ENCODE assay signal across 1 cellular context in genomic region chr2:240136013-240136670, GRCh38.
TF ChIP-seq lines count a peak whose summit lies in the region.

Gene COPS9 (minus strand): TSS chr2:240136305. CDS start chr2:240136284, 21 bp downstream.

TF ChIP-seq in HepG2, 621 proteins besides CTCF, POLR2A, EP300 and RAD21 (continued from another document and continues in another):
- TF ChIP-seq E2F5 (CRISPR knock-in tag; conservative IDR thresholded peaks at IDR 0.05) (no peak; the same call in 1 of the 2 replicates), ZNF547 (CRISPR knock-in tag; IDR thresholded peaks at IDR 0.05) (peak; percentile 87), ZSCAN9 (CRISPR knock-in tag; IDR thresholded peaks at IDR 0.05; ENCODE audit: borderline replicate concordance) (no peak; the same call in 1 of the 2 replicates), MZF1 (CRISPR knock-in tag; IDR thresholded peaks at IDR 0.05; ENCODE audit: borderline replicate concordance) (no peak), ZNF850 (CRISPR knock-in tag; conservative IDR thresholded peaks at IDR 0.05) (no peak), ZNF281 (CRISPR knock-in tag; IDR thresholded peaks at IDR 0.05; ENCODE audit: borderline replicate concordance) (no peak; the same call in 1 of the 2 replicates), ZNF510 (CRISPR knock-in tag; IDR thresholded peaks at IDR 0.05; ENCODE audit: low read depth) (peak; percentile 49; the same call in 1 of the 2 replicates), RARA (CRISPR knock-in tag; IDR thresholded peaks at IDR 0.05) (peak; percentile 31; the same call in 1 of the 2 replicates), NR3C1 (CRISPR knock-in tag; IDR thresholded peaks at IDR 0.05) (no peak), GPN1 (CRISPR knock-in tag; IDR thresholded peaks at IDR 0.05; ENCODE audit: borderline replicate concordance) (no peak), KAT2B (IDR thresholded peaks at IDR 0.05; ENCODE audit: borderline replicate concordance, low read depth, low read length) (no peak), ELK4 (CRISPR knock-in tag; IDR thresholded peaks at IDR 0.05; ENCODE audit: borderline replicate concordance) (peak; percentile 90; the same call in 1 of the 2 replicates), POLR2G (IDR thresholded peaks at IDR 0.05; ENCODE audit: low read depth, low read length) (peak; percentile 94), ZSCAN22 (CRISPR knock-in tag; IDR thresholded peaks at IDR 0.05) (no peak), JUND (CRISPR knock-in tag; IDR thresholded peaks at IDR 0.05) (0 out of 2 replicates have a peak, but pooled peaks have one; percentile 12), JUN (CRISPR knock-in tag; IDR thresholded peaks at IDR 0.05) (0 out of 2 replicates have a peak, but pooled peaks have one; percentile 45), ZNF790 (CRISPR knock-in tag; IDR thresholded peaks at IDR 0.05; ENCODE audit: borderline replicate concordance) (peak; percentile 57; the same call in 1 of the 2 replicates), HNRNPH1 (optimal IDR thresholded peaks at IDR 0.05; ENCODE audit: low read depth, low read length) (no peak), KAT8 (CRISPR knock-in tag; IDR thresholded peaks at IDR 0.05) (peak; percentile 97), ASH2L (IDR thresholded peaks at IDR 0.05; ENCODE audit: insufficient read length, low read depth, low read length) (peak; percentile 78), ZNF3 (CRISPR knock-in tag; IDR thresholded peaks at IDR 0.05) (no peak), TAF1 (CRISPR knock-in tag; IDR thresholded peaks at IDR 0.05) (peak; percentile 88), NCOA1 (CRISPR knock-in tag; IDR thresholded peaks at IDR 0.05) (0 out of 2 replicates have a peak, but pooled peaks have one; percentile 60), ZNF224 (CRISPR knock-in tag; IDR thresholded peaks at IDR 0.05) (no peak; the same call in 1 of the 2 replicates), ZNF180 (CRISPR knock-in tag; IDR thresholded peaks at IDR 0.05; ENCODE audit: borderline replicate concordance, low read depth) (no peak), ZNF484 (CRISPR knock-in tag; IDR thresholded peaks at IDR 0.05; ENCODE audit: borderline replicate concordance, low read depth) (no peak), ZNF235 (CRISPR knock-in tag; IDR thresholded peaks at IDR 0.05; ENCODE audit: borderline replicate concordance) (no peak), SIN3B (IDR thresholded peaks at IDR 0.05; ENCODE audit: low read length) (no peak), SRSF1 (optimal IDR thresholded peaks at IDR 0.05; ENCODE audit: low read depth, low read length) (no peak), ZNF747 (CRISPR knock-in tag; IDR thresholded peaks at IDR 0.05; ENCODE audit: borderline replicate concordance) (peak; percentile 93), BCL3 (CRISPR knock-in tag; IDR thresholded peaks at IDR 0.05) (peak; percentile 82), ZFP41 (CRISPR knock-in tag; IDR thresholded peaks at IDR 0.05; ENCODE audit: borderline replicate concordance) (peak; percentile 67; the same call in 1 of the 2 replicates), ZBTB37 (CRISPR knock-in tag; IDR thresholded peaks at IDR 0.05) (no peak), NFE2L2 (IDR thresholded peaks at IDR 0.05; ENCODE audit: low read length) (no peak), MIER2 (CRISPR knock-in tag; IDR thresholded peaks at IDR 0.05) (no peak), RBM22 (optimal IDR thresholded peaks at IDR 0.05; ENCODE audit: low read length) (no peak), ZNF841 (CRISPR knock-in tag; IDR thresholded peaks at IDR 0.05; ENCODE audit: borderline replicate concordance) (no peak; the same call in 1 of the 2 replicates), GZF1 (CRISPR knock-in tag; IDR thresholded peaks at IDR 0.05) (no peak), ZNF737 (CRISPR knock-in tag; IDR thresholded peaks at IDR 0.05; ENCODE audit: borderline replicate concordance) (no peak)
- TF ChIP-seq, protein P1, sequence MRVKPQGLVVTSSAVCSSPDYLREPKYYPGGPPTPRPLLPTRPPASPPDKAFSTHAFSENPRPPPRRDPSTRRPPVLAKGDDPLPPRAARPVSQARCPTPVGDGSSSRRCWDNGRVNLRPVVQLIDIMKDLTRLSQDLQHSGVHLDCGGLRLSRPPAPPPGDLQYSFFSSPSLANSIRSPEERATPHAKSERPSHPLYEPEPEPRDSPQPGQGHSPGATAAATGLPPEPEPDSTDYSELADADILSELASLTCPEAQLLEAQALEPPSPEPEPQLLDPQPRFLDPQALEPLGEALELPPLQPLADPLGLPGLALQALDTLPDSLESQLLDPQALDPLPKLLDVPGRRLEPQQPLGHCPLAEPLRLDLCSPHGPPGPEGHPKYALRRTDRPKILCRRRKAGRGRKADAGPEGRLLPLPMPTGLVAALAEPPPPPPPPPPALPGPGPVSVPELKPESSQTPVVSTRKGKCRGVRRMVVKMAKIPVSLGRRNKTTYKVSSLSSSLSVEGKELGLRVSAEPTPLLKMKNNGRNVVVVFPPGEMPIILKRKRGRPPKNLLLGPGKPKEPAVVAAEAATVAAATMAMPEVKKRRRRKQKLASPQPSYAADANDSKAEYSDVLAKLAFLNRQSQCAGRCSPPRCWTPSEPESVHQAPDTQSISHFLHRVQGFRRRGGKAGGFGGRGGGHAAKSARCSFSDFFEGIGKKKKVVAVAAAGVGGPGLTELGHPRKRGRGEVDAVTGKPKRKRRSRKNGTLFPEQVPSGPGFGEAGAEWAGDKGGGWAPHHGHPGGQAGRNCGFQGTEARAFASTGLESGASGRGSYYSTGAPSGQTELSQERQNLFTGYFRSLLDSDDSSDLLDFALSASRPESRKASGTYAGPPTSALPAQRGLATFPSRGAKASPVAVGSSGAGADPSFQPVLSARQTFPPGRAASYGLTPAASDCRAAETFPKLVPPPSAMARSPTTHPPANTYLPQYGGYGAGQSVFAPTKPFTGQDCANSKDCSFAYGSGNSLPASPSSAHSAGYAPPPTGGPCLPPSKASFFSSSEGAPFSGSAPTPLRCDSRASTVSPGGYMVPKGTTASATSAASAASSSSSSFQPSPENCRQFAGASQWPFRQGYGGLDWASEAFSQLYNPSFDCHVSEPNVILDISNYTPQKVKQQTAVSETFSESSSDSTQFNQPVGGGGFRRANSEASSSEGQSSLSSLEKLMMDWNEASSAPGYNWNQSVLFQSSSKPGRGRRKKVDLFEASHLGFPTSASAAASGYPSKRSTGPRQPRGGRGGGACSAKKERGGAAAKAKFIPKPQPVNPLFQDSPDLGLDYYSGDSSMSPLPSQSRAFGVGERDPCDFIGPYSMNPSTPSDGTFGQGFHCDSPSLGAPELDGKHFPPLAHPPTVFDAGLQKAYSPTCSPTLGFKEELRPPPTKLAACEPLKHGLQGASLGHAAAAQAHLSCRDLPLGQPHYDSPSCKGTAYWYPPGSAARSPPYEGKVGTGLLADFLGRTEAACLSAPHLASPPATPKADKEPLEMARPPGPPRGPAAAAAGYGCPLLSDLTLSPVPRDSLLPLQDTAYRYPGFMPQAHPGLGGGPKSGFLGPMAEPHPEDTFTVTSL (CRISPR knock-in tag; IDR thresholded peaks at IDR 0.05; ENCODE audit: borderline replicate concordance), result no peak
- TF ChIP-seq, protein P2, sequence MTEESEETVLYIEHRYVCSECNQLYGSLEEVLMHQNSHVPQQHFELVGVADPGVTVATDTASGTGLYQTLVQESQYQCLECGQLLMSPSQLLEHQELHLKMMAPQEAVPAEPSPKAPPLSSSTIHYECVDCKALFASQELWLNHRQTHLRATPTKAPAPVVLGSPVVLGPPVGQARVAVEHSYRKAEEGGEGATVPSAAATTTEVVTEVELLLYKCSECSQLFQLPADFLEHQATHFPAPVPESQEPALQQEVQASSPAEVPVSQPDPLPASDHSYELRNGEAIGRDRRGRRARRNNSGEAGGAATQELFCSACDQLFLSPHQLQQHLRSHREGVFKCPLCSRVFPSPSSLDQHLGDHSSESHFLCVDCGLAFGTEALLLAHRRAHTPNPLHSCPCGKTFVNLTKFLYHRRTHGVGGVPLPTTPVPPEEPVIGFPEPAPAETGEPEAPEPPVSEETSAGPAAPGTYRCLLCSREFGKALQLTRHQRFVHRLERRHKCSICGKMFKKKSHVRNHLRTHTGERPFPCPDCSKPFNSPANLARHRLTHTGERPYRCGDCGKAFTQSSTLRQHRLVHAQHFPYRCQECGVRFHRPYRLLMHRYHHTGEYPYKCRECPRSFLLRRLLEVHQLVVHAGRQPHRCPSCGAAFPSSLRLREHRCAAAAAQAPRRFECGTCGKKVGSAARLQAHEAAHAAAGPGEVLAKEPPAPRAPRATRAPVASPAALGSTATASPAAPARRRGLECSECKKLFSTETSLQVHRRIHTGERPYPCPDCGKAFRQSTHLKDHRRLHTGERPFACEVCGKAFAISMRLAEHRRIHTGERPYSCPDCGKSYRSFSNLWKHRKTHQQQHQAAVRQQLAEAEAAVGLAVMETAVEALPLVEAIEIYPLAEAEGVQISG (CRISPR knock-in tag; IDR thresholded peaks at IDR 0.05), result peak; percentile 99
- TF ChIP-seq, protein P3, sequence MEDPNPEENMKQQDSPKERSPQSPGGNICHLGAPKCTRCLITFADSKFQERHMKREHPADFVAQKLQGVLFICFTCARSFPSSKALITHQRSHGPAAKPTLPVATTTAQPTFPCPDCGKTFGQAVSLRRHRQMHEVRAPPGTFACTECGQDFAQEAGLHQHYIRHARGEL (CRISPR knock-in tag; IDR thresholded peaks at IDR 0.05), result no peak
- TF ChIP-seq, protein P4, sequence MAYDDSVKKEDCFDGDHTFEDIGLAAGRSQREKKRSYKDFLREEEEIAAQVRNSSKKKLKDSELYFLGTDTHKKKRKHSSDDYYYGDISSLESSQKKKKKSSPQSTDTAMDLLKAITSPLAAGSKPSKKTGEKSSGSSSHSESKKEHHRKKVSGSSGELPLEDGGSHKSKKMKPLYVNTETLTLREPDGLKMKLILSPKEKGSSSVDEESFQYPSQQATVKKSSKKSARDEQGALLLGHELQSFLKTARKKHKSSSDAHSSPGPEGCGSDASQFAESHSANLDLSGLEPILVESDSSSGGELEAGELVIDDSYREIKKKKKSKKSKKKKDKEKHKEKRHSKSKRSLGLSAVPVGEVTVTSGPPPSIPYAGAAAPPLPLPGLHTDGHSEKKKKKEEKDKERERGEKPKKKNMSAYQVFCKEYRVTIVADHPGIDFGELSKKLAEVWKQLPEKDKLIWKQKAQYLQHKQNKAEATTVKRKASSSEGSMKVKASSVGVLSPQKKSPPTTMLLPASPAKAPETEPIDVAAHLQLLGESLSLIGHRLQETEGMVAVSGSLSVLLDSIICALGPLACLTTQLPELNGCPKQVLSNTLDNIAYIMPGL (CRISPR knock-in tag; IDR thresholded peaks at IDR 0.05; ENCODE audit: borderline replicate concordance in 1 of 2, low read depth in 1 of 2), result peak in 1 of 2 experiments; percentile 92; a peak in 3 of 4 replicates
- TF ChIP-seq, protein P5, sequence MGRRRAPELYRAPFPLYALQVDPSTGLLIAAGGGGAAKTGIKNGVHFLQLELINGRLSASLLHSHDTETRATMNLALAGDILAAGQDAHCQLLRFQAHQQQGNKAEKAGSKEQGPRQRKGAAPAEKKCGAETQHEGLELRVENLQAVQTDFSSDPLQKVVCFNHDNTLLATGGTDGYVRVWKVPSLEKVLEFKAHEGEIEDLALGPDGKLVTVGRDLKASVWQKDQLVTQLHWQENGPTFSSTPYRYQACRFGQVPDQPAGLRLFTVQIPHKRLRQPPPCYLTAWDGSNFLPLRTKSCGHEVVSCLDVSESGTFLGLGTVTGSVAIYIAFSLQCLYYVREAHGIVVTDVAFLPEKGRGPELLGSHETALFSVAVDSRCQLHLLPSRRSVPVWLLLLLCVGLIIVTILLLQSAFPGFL (CRISPR knock-in tag; IDR thresholded peaks at IDR 0.05), result no peak
